In genomic region chr3:166071-166470, GRCh38 we compare ENCODE assay signal across 14 cellular contexts. TPM values are rescaled to one million over a fixed set of nuclear protein-coding genes. Genes with fewer than 3 reads are reported as not detected.
"Had no signal": no experiment of that assay in that cellular context is flagged by ENCODE, and none has a peak within 500 bp of the region (broad histone marks: within the 10 kb centered on the region; RNA-seq: fewer than 3 reads in every experiment).

No MANE protein-coding gene starts in this region.

- H3K36me3 ChIP-seq: right atrium auricular region, thyroid gland had no signal

- H3K9me3 Mint-ChIP-seq: activated T-helper 1 cell treated with anti-CD3 and anti-CD28 coated beads, Interleukin-12 subunit alpha, Interleukin-12 subunit beta, Interleukin-2, Interleukin-4 antibody, amounts not matched to agents 30 ng/mL and 10 ng/mL and 1 ng/mL, durations not matched to agents 14 hours and 24 hours and 36 hours; mesothelial cell of epicardium had no signal

- H3K27ac Mint-ChIP-seq: activated T-helper 1 cell treated with anti-CD3 and anti-CD28 coated beads, Interleukin-12 subunit alpha, Interleukin-12 subunit beta, Interleukin-2, Interleukin-4 antibody, amounts not matched to agents 30 ng/mL and 10 ng/mL and 1 ng/mL, durations not matched to agents 14 hours and 24 hours and 36 hours; mesothelial cell of epicardium; WTC11 had no signal

- H3K4me3 ChIP-seq: coronary artery, right atrium auricular region, skin epidermis, thyroid gland had no signal

- DNase-seq: activated CD4-positive, alpha-beta T cell treated with anti-CD3 and anti-CD28 coated beads for 48 hours; activated naive CD4-positive, alpha-beta T cell; central memory CD4-positive, alpha-beta T cell; effector CD8-positive, alpha-beta T cell; kidney glomerular epithelial cell; posterior cingulate gyrus; thyroid gland had no signal

- H3K27me3 ChIP-seq: right atrium auricular region, thyroid gland had no signal

- H3K4me3 Mint-ChIP-seq: activated T-helper 1 cell treated with anti-CD3 and anti-CD28 coated beads, Interleukin-12 subunit alpha, Interleukin-12 subunit beta, Interleukin-2, Interleukin-4 antibody, amounts not matched to agents 30 ng/mL and 10 ng/mL and 1 ng/mL, durations not matched to agents 14 hours and 24 hours and 36 hours; mesothelial cell of epicardium; WTC11 had no signal

- H3K4me1 Mint-ChIP-seq: mesothelial cell of epicardium, WTC11 had no signal

- H3K9me3 ChIP-seq: right atrium auricular region, thyroid gland had no signal

- ATAC-seq: WTC11 had no signal

- H3K36me3 Mint-ChIP-seq: mesothelial cell of epicardium had no signal

- H3K4me1 ChIP-seq: right atrium auricular region, thyroid gland had no signal

- H3K27ac ChIP-seq: coronary artery, right atrium auricular region, skin epidermis, thyroid gland had no signal

RNA-seq across cellular contexts. Expression of gene CHL1, which starts 30.5 kb away (rescaled TPM):
- total RNA-seq: activated T-helper 1 cell treated with anti-CD3 and anti-CD28 coated beads, Interleukin-12 subunit alpha, Interleukin-12 subunit beta, Interleukin-2, Interleukin-4 antibody, amounts not matched to agents 30 ng/mL and 10 ng/mL and 1 ng/mL, durations not matched to agents 14 hours and 24 hours and 36 hours; glomerular endothelial cell; mesothelial cell of epicardium; WTC11 had no signal
